In genomic region chr2:39093208-39093898, GRCh38 we compare ENCODE assay signal across 1 cellular context.
TF ChIP-seq lines count a peak whose summit lies in the region.

No MANE protein-coding gene starts in this region.

TF ChIP-seq in GM23338, 12 proteins besides CTCF, POLR2A, EP300 and RAD21:
- TF ChIP-seq, protein P1, sequence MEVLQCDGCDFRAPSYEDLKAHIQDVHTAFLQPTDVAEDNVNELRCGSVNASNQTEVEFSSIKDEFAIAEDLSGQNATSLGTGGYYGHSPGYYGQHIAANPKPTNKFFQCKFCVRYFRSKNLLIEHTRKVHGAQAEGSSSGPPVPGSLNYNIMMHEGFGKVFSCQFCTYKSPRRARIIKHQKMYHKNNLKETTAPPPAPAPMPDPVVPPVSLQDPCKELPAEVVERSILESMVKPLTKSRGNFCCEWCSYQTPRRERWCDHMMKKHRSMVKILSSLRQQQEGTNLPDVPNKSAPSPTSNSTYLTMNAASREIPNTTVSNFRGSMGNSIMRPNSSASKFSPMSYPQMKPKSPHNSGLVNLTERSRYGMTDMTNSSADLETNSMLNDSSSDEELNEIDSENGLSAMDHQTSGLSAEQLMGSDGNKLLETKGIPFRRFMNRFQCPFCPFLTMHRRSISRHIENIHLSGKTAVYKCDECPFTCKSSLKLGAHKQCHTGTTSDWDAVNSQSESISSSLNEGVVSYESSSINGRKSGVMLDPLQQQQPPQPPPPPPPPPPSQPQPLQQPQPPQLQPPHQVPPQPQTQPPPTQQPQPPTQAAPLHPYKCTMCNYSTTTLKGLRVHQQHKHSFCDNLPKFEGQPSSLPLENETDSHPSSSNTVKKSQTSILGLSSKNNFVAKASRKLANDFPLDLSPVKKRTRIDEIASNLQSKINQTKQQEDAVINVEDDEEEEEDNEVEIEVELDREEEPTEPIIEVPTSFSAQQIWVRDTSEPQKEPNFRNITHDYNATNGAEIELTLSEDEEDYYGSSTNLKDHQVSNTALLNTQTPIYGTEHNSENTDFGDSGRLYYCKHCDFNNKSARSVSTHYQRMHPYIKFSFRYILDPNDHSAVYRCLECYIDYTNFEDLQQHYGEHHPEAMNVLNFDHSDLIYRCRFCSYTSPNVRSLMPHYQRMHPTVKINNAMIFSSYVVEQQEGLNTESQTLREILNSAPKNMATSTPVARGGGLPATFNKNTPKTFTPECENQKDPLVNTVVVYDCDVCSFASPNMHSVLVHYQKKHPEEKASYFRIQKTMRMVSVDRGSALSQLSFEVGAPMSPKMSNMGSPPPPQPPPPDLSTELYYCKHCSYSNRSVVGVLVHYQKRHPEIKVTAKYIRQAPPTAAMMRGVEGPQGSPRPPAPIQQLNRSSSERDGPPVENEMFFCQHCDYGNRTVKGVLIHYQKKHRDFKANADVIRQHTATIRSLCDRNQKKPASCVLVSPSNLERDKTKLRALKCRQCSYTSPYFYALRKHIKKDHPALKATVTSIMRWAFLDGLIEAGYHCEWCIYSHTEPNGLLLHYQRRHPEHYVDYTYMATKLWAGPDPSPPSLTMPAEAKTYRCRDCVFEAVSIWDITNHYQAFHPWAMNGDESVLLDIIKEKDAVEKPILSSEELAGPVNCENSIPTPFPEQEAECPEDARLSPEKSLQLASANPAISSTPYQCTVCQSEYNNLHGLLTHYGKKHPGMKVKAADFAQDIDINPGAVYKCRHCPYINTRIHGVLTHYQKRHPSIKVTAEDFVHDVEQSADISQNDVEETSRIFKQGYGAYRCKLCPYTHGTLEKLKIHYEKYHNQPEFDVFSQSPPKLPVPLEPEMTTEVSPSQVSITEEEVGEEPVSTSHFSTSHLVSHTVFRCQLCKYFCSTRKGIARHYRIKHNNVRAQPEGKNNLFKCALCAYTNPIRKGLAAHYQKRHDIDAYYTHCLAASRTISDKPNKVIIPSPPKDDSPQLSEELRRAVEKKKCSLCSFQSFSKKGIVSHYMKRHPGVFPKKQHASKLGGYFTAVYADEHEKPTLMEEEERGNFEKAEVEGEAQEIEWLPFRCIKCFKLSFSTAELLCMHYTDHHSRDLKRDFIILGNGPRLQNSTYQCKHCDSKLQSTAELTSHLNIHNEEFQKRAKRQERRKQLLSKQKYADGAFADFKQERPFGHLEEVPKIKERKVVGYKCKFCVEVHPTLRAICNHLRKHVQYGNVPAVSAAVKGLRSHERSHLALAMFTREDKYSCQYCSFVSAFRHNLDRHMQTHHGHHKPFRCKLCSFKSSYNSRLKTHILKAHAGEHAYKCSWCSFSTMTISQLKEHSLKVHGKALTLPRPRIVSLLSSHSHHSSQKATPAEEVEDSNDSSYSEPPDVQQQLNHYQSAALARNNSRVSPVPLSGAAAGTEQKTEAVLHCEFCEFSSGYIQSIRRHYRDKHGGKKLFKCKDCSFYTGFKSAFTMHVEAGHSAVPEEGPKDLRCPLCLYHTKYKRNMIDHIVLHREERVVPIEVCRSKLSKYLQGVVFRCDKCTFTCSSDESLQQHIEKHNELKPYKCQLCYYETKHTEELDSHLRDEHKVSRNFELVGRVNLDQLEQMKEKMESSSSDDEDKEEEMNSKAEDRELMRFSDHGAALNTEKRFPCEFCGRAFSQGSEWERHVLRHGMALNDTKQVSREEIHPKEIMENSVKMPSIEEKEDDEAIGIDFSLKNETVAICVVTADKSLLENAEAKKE (CRISPR knock-in tag; IDR thresholded peaks at IDR 0.05): no peak
- no peak for TF ChIP-seq STAT1 (IDR thresholded peaks at IDR 0.05; ENCODE audit: unreplicated experiment)
- TF ChIP-seq, protein P2, sequence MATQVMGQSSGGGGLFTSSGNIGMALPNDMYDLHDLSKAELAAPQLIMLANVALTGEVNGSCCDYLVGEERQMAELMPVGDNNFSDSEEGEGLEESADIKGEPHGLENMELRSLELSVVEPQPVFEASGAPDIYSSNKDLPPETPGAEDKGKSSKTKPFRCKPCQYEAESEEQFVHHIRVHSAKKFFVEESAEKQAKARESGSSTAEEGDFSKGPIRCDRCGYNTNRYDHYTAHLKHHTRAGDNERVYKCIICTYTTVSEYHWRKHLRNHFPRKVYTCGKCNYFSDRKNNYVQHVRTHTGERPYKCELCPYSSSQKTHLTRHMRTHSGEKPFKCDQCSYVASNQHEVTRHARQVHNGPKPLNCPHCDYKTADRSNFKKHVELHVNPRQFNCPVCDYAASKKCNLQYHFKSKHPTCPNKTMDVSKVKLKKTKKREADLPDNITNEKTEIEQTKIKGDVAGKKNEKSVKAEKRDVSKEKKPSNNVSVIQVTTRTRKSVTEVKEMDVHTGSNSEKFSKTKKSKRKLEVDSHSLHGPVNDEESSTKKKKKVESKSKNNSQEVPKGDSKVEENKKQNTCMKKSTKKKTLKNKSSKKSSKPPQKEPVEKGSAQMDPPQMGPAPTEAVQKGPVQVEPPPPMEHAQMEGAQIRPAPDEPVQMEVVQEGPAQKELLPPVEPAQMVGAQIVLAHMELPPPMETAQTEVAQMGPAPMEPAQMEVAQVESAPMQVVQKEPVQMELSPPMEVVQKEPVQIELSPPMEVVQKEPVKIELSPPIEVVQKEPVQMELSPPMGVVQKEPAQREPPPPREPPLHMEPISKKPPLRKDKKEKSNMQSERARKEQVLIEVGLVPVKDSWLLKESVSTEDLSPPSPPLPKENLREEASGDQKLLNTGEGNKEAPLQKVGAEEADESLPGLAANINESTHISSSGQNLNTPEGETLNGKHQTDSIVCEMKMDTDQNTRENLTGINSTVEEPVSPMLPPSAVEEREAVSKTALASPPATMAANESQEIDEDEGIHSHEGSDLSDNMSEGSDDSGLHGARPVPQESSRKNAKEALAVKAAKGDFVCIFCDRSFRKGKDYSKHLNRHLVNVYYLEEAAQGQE (IDR thresholded peaks at IDR 0.05; ENCODE audit: unreplicated experiment): no peak
- TF ChIP-seq ETS1 (IDR thresholded peaks at IDR 0.05): no peak
- no peak for TF ChIP-seq JUNB (IDR thresholded peaks at IDR 0.05; ENCODE audit: unreplicated experiment)
- no peak for TF ChIP-seq ZNF114 (CRISPR knock-in tag; IDR thresholded peaks at IDR 0.05)
- TF ChIP-seq NANOG (IDR thresholded peaks at IDR 0.05; ENCODE audit: borderline replicate concordance): no peak
